In genomic region chr2:222423632-222424280, GRCh38 we compare ENCODE assay signal across 1 cellular context.
TF ChIP-seq lines count a peak whose summit lies in the region.

No MANE protein-coding gene starts in this region.

TF ChIP-seq in WTC11, 78 proteins besides CTCF, POLR2A, EP300 and RAD21 (continued from another document):
- TF ChIP-seq ATF6 (CRISPR knock-in tag; IDR thresholded peaks at IDR 0.05) = no peak
